1 cellular context compared by ENCODE assay signal in the genomic region with DNA sequence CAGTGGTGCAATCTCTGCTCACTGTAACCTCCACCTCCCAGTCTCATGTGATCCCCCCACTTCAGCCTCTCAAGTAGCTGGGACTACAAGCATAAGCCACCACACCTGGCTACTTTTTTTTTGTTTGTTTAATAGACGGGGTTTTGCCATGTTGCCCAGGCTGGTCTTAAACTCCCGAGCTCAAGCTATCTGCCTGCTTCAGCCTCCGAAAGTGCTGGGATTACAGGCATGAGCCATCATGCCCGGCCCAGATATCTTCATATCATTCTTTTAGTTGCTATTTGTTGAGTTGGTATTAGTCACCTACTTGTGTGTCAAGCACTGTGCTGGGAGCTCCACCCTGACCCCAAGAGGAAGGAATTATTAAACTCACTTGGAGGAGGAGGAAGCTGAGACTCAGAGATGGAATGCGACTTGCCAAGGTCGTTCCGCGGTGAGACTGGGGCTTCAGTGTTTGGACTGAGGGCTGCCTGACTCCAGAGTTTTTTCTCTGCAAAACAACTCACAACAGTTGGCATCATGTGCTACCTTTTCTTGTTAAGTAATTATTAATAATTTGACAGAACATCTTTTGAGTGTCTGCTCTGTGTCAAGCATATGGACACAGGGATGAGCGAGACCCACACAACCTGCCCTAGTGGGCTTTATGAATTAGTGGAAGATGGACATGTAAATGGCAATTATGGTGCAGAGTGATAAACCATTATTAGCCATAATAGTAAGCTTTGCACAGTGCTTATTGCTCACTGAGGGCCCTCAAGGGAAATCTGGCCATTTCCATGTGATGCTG.
TF ChIP-seq lines count a peak whose summit lies in the region.

No MANE protein-coding gene starts in this region.

TF ChIP-seq in SK-N-SH, 30 proteins besides CTCF, POLR2A, EP300 and RAD21 (continued from another document):
- TF ChIP-seq, protein P1, sequence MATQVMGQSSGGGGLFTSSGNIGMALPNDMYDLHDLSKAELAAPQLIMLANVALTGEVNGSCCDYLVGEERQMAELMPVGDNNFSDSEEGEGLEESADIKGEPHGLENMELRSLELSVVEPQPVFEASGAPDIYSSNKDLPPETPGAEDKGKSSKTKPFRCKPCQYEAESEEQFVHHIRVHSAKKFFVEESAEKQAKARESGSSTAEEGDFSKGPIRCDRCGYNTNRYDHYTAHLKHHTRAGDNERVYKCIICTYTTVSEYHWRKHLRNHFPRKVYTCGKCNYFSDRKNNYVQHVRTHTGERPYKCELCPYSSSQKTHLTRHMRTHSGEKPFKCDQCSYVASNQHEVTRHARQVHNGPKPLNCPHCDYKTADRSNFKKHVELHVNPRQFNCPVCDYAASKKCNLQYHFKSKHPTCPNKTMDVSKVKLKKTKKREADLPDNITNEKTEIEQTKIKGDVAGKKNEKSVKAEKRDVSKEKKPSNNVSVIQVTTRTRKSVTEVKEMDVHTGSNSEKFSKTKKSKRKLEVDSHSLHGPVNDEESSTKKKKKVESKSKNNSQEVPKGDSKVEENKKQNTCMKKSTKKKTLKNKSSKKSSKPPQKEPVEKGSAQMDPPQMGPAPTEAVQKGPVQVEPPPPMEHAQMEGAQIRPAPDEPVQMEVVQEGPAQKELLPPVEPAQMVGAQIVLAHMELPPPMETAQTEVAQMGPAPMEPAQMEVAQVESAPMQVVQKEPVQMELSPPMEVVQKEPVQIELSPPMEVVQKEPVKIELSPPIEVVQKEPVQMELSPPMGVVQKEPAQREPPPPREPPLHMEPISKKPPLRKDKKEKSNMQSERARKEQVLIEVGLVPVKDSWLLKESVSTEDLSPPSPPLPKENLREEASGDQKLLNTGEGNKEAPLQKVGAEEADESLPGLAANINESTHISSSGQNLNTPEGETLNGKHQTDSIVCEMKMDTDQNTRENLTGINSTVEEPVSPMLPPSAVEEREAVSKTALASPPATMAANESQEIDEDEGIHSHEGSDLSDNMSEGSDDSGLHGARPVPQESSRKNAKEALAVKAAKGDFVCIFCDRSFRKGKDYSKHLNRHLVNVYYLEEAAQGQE (IDR thresholded peaks at IDR 0.05; ENCODE audit: low read depth, low read length) = no peak
- TF ChIP-seq SIN3A (IDR thresholded peaks at IDR 0.05; ENCODE audit: borderline replicate concordance, low read depth, low read length) (no peak), CHD2 (IDR thresholded peaks at IDR 0.05; ENCODE audit: low read length, partially characterized antibody) (peak; percentile 20), ELF1 (IDR thresholded peaks at IDR 0.05) (no peak), FOSL2 (IDR thresholded peaks at IDR 0.05; ENCODE audit: borderline replicate concordance, low read depth) (peak; percentile 64; the same call in 1 of the 2 replicates), GATA2 (CRISPR knock-in tag; IDR thresholded peaks at IDR 0.05) (no peak), TCF12 (IDR thresholded peaks at IDR 0.05) (peak; percentile 22; the same call in 1 of the 2 replicates), EZH2phosphoT487 (IDR thresholded peaks at IDR 0.05; ENCODE audit: borderline replicate concordance, low read depth) (no peak), YY1 (IDR thresholded peaks at IDR 0.05; ENCODE audit: low read depth) (no peak), MEF2A (IDR thresholded peaks at IDR 0.05; ENCODE audit: borderline replicate concordance, low read depth) (no peak), JUND (IDR thresholded peaks at IDR 0.05) (0 out of 2 replicates have a peak, but pooled peaks have one; percentile 37), RCOR1 (IDR thresholded peaks at IDR 0.05; ENCODE audit: low read length) (no peak), TEAD4 (IDR thresholded peaks at IDR 0.05; ENCODE audit: borderline replicate concordance, insufficient read depth) (no peak)
- TF ChIP-seq, protein P2, sequence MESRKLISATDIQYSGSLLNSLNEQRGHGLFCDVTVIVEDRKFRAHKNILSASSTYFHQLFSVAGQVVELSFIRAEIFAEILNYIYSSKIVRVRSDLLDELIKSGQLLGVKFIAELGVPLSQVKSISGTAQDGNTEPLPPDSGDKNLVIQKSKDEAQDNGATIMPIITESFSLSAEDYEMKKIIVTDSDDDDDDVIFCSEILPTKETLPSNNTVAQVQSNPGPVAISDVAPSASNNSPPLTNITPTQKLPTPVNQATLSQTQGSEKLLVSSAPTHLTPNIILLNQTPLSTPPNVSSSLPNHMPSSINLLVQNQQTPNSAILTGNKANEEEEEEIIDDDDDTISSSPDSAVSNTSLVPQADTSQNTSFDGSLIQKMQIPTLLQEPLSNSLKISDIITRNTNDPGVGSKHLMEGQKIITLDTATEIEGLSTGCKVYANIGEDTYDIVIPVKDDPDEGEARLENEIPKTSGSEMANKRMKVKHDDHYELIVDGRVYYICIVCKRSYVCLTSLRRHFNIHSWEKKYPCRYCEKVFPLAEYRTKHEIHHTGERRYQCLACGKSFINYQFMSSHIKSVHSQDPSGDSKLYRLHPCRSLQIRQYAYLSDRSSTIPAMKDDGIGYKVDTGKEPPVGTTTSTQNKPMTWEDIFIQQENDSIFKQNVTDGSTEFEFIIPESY (IDR thresholded peaks at IDR 0.05; ENCODE audit: borderline replicate concordance, low read depth) = no peak
- TF ChIP-seq, protein P3, sequence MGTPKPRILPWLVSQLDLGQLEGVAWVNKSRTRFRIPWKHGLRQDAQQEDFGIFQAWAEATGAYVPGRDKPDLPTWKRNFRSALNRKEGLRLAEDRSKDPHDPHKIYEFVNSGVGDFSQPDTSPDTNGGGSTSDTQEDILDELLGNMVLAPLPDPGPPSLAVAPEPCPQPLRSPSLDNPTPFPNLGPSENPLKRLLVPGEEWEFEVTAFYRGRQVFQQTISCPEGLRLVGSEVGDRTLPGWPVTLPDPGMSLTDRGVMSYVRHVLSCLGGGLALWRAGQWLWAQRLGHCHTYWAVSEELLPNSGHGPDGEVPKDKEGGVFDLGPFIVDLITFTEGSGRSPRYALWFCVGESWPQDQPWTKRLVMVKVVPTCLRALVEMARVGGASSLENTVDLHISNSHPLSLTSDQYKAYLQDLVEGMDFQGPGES (IDR thresholded peaks at IDR 0.05; ENCODE audit: low read depth, low read length) = no peak
- TF ChIP-seq, protein P4, sequence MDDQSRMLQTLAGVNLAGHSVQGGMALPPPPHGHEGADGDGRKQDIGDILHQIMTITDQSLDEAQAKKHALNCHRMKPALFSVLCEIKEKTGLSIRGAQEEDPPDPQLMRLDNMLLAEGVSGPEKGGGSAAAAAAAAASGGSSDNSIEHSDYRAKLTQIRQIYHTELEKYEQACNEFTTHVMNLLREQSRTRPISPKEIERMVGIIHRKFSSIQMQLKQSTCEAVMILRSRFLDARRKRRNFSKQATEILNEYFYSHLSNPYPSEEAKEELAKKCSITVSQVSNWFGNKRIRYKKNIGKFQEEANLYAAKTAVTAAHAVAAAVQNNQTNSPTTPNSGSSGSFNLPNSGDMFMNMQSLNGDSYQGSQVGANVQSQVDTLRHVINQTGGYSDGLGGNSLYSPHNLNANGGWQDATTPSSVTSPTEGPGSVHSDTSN (IDR thresholded peaks at IDR 0.05) = peak; percentile 13; the same call in 1 of the 2 replicates
- TF ChIP-seq, protein P5, sequence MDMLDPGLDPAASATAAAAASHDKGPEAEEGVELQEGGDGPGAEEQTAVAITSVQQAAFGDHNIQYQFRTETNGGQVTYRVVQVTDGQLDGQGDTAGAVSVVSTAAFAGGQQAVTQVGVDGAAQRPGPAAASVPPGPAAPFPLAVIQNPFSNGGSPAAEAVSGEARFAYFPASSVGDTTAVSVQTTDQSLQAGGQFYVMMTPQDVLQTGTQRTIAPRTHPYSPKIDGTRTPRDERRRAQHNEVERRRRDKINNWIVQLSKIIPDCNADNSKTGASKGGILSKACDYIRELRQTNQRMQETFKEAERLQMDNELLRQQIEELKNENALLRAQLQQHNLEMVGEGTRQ (IDR thresholded peaks at IDR 0.05; ENCODE audit: borderline replicate concordance, low read depth, low read length) = no peak
